Comparison of ENCODE assay signal across 31 cellular contexts in genomic region chr22:29048822-29049654, GRCh38. TPM values are rescaled to one million over a fixed set of nuclear protein-coding genes. Genes with fewer than 3 reads are reported as not detected.
"Had no signal": no experiment of that assay in that cellular context is flagged by ENCODE, and none has a peak within 500 bp of the region (broad histone marks: within the 10 kb centered on the region; RNA-seq: fewer than 3 reads in every experiment).

No MANE protein-coding gene starts in this region.

- H3K4me2 ChIP-seq: SK-N-SH had no signal

- H3K4me1 ChIP-seq: body of pancreas, breast epithelium, Peyer's patch had no signal

- H3K27me3 ChIP-seq: adrenal gland, body of pancreas, breast epithelium, Peyer's patch, SJSA1 had no signal

- H3K9ac ChIP-seq: SK-N-SH had no signal

- H3K27ac ChIP-seq: adrenal gland, body of pancreas, breast epithelium, Peyer's patch, SJSA1 had no signal

- H3K4me3 ChIP-seq: adrenal gland, body of pancreas, breast epithelium, Peyer's patch, SJSA1 had no signal

- DNase-seq: activated CD4-positive, alpha-beta T cell treated with anti-CD3 and anti-CD28 coated beads for 36 hours; activated CD4-positive, alpha-beta T cell treated with anti-CD3 and anti-CD28 coated beads, Interleukin-2, amount 10 ng/mL, durations not matched to agents 7 days and 5 days; activated CD4-positive, alpha-beta T cell treated with anti-CD3 and anti-CD28 coated beads, Interleukin-2, amount 50 U/mL, for 48 hours; activated CD8-positive, alpha-beta T cell treated with anti-CD3 and anti-CD28 coated beads, Interleukin-2, amount 10 ng/mL, durations not matched to agents 7 days and 5 days; activated gamma-delta T cell; activated naive CD4-positive, alpha-beta T cell treated with Interleukin-2 at 50 U/mL for 16 hours; activated naive CD8-positive, alpha-beta T cell treated with anti-CD3 and anti-CD28 coated beads, Interleukin-2, amount 10 ng/mL, durations not matched to agents 7 days and 5 days; activated T-cell treated with anti-CD3 and anti-CD28 coated beads, Interleukin-2, amount 50 U/mL, for 24 hours; adrenal gland; body of pancreas; Karpas-422; NCI-H1105; NCI-H1417 treated with DMSO at 0.1 percent for 48 hours; NCI-H187 treated with DMSO at 0.1 percent for 48 hours; NCI-H2081; NCI-H2227 treated with DMSO at 0.1 percent for 48 hours; NCI-H446 treated with DMSO at 0.1 percent for 48 hours; NCI-H69; PC-3; Peyer's patch; RPMI8226; SHP77 treated with DMSO at 0.1 percent for 48 hours; SK-N-SH had no signal

- ATAC-seq: activated CD4-positive, alpha-beta T cell treated with anti-CD3 and anti-CD28 coated beads for 36 hours; activated CD4-positive, CD25-positive, alpha-beta regulatory T cell treated with anti-CD3 and anti-CD28 coated beads, Interleukin-2, amount 50 U/mL, for 24 hours; activated CD8-positive, alpha-beta T cell treated with anti-CD3 and anti-CD28 coated beads, Interleukin-2, amount 10 ng/mL, durations not matched to agents 7 days and 5 days; body of pancreas; PC-3; WTC11 had no signal

- H3K9me3 ChIP-seq: adrenal gland, body of pancreas, breast epithelium, Peyer's patch, SJSA1, SK-N-SH had no signal

RNA-seq across cellular contexts. Expression of gene C22orf31, which starts 12.6 kb away (rescaled TPM):
- total RNA-seq: activated CD4-positive, alpha-beta T cell treated with anti-CD3 and anti-CD28 coated beads for 36 hours; activated CD4-positive, alpha-beta T cell treated with anti-CD3 and anti-CD28 coated beads, Interleukin-2, amount 10 ng/mL, durations not matched to agents 7 days and 5 days; activated CD8-positive, alpha-beta T cell treated with anti-CD3 and anti-CD28 coated beads, Interleukin-2, amount 10 ng/mL, durations not matched to agents 7 days and 5 days; activated naive CD8-positive, alpha-beta T cell treated with anti-CD3 and anti-CD28 coated beads, Interleukin-2, amount 10 ng/mL, durations not matched to agents 7 days and 5 days; activated T-helper 2 cell treated with anti-CD3 and anti-CD28 coated beads, Interferon-gamma antibody, Interleukin-2, Interleukin-4, amounts not matched to agents 10 μg/mL and 5 μg/mL and 100 μg/mL, durations not matched to agents 14 hours and 24 hours and 36 hours; astrocyte; body of pancreas; cardiac septum; MCF 10A; PC-3; Peyer's patch; SJSA1; WTC11 had no signal
- polyA plus RNA-seq: SK-N-SH had no signal
